ENCODE assay signal across 9 cellular contexts in the genomic region with DNA sequence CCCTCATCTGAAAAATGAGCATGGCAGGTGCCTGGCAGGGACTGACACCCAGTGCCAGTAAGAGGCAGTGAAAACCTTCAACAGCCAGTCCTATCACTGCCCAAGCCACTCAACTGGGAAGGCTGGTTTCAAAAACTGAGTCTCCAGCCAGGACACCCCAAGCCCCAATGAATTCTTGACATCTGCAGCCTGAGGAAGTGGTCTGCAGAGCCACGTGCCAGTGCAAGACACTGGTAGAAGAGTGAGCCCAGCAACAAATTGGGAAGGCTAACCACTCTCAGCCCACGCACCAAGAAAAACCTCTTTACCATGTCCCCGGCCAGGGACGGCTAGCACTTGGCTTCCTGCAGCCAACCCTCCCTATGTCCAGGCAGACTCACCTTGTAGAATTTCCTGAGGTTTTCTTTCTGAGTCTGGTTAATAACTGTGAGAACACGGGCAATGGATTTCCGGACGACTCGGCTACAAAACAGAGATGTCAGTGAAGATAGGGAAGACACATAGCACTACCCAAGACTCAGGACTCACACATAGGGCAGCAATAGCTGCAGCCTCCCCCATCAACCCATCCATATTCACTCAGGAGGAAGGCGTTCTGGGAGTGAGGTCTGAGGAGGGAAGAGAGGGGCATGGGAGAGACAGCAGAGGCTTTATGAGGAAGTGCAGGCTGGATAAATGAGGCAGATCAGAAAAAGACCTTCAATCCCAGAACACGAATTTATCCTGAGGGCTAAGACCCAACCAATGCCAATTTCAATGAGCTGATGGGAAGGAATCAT. TPM values are rescaled to one million over a fixed set of nuclear protein-coding genes. Genes with fewer than 3 reads are reported as not detected.
DNase-seq lines count a peak whose midpoint lies in the region; ATAC-seq and TF ChIP-seq lines count a peak whose summit lies in the region.
"Had no signal": no experiment of that assay in that cellular context is flagged by ENCODE, and none has a peak within 500 bp of the region (broad histone marks: within the 10 kb centered on the region; RNA-seq: fewer than 3 reads in every experiment).

No MANE protein-coding gene starts in this region.

- TF ChIP-seq CTCF in WI38 (IDR thresholded peaks at IDR 0.05; ENCODE audit: low read depth, low read length) (no peak), foreskin keratinocyte (conservative IDR thresholded peaks at IDR 0.05) (no peak)

- peak overlapping the region; percentile 98 for H3K27ac Mint-ChIP-seq in activated CD4-positive, alpha-beta T cell treated with anti-CD3 and anti-CD28 coated beads, Interleukin-2, amount 10 ng/mL, durations not matched to agents 24 days and 14 days
- peak overlapping the region; percentile 83 for H3K27ac Mint-ChIP-seq in stimulated activated memory B cell treated with anti-CD40 and anti-IgM and Interleukin-4, amounts not matched to agents 10 μg/mL and 1 μg/mL and 100 μg/mL, for 72 hours

- DNase-seq in activated CD4-positive, alpha-beta T cell treated with anti-CD3 and anti-CD28 coated beads, Interleukin-2, amount 10 ng/mL, durations not matched to agents 24 days and 14 days, result peak; percentile 55
- DNase-seq in activated CD4-positive, alpha-beta T cell treated with anti-CD3 and anti-CD28 coated beads for 4 hours, result no peak
- DNase-seq in foreskin keratinocyte (no peak), Kasumi-1 (lab: John Stamatoyannopoulos, UW) (no peak), posterior cingulate gyrus (no peak)

- peak overlapping the region; percentile 89 for H3K27ac ChIP-seq in foreskin keratinocyte
- H3K27ac ChIP-seq: neutrophil had no signal

- peaks cover 51% of the 10 kb centered on the region for H3K36me3 Mint-ChIP-seq in activated CD4-positive, alpha-beta T cell treated with anti-CD3 and anti-CD28 coated beads, Interleukin-2, amount 10 ng/mL, durations not matched to agents 24 days and 14 days (ENCODE audit: low read depth)
- peaks cover 43% of the 10 kb centered on the region for H3K36me3 Mint-ChIP-seq in stimulated activated memory B cell treated with anti-CD40 and anti-IgM and Interleukin-4, amounts not matched to agents 10 μg/mL and 1 μg/mL and 100 μg/mL, for 72 hours

- peaks cover 18% of the 10 kb centered on the region for H3K4me1 ChIP-seq in foreskin keratinocyte

- H3K4me3 ChIP-seq in WI38 (ENCODE audit: low read depth, low read length), result peak overlapping the region; percentile 85

- no peaks in the 10 kb centered on the region for H3K9me3 Mint-ChIP-seq in activated CD4-positive, alpha-beta T cell treated with anti-CD3 and anti-CD28 coated beads, Interleukin-2, amount 10 ng/mL, durations not matched to agents 24 days and 14 days
- no peaks in the 10 kb centered on the region for H3K9me3 Mint-ChIP-seq in stimulated activated memory B cell treated with anti-CD40 and anti-IgM and Interleukin-4, amounts not matched to agents 10 μg/mL and 1 μg/mL and 100 μg/mL, for 72 hours

- H3K4me3 Mint-ChIP-seq in activated CD4-positive, alpha-beta T cell treated with anti-CD3 and anti-CD28 coated beads, Interleukin-2, amount 10 ng/mL, durations not matched to agents 24 days and 14 days, result peak overlapping the region; percentile 98
- H3K4me3 Mint-ChIP-seq in stimulated activated memory B cell treated with anti-CD40 and anti-IgM and Interleukin-4, amounts not matched to agents 10 μg/mL and 1 μg/mL and 100 μg/mL, for 72 hours, result peak overlapping the region; percentile 86

- no peaks in the 10 kb centered on the region for H3K27me3 ChIP-seq in foreskin keratinocyte
- H3K27me3 ChIP-seq: neutrophil had no signal

- H3K4me1 Mint-ChIP-seq in activated CD4-positive, alpha-beta T cell treated with anti-CD3 and anti-CD28 coated beads, Interleukin-2, amount 10 ng/mL, durations not matched to agents 24 days and 14 days, result peaks cover 21% of the 10 kb centered on the region
- H3K4me1 Mint-ChIP-seq in stimulated activated memory B cell treated with anti-CD40 and anti-IgM and Interleukin-4, amounts not matched to agents 10 μg/mL and 1 μg/mL and 100 μg/mL, for 72 hours, result peaks cover 58% of the 10 kb centered on the region

- no peak for ATAC-seq in foreskin keratinocyte
- ATAC-seq in stimulated activated memory B cell treated with anti-CD40 and anti-IgM and Interleukin-4, amounts not matched to agents 10 μg/mL and 1 μg/mL and 100 μg/mL, for 72 hours, result no peak
- ATAC-seq in HG02884 (IDR thresholded peaks at IDR 0.05; ENCODE audit: unreplicated experiment), result no peak

- no peaks in the 10 kb centered on the region for H3K27me3 Mint-ChIP-seq in activated CD4-positive, alpha-beta T cell treated with anti-CD3 and anti-CD28 coated beads, Interleukin-2, amount 10 ng/mL, durations not matched to agents 24 days and 14 days
- H3K27me3 Mint-ChIP-seq in stimulated activated memory B cell treated with anti-CD40 and anti-IgM and Interleukin-4, amounts not matched to agents 10 μg/mL and 1 μg/mL and 100 μg/mL, for 72 hours, result no peaks in the 10 kb centered on the region

- intact Hi-C loops in activated CD4-positive, alpha-beta T cell treated with anti-CD3 and anti-CD28 coated beads, Interleukin-2, amount 10 ng/mL, durations not matched to agents 24 days and 14 days (cut with micrococcal nuclease), result loop anchor here (10.0 kb wide), 1 partner anchor 445 kb away; the partner anchor contains the start of gene PSMB7
- intact Hi-C loops in posterior cingulate gyrus (cut with DNase I), result loop anchor here (5.0 to 10.0 kb wide), 3 partner anchors 282 to 515 kb away; partner anchors contain the start of genes PSMB7 and SCAI

RNA-seq across cellular contexts. Expression of gene RPL35, which starts 1.8 kb away (rescaled TPM):
- 1,878 and 1,905 TPM in 2 replicates for total RNA-seq in activated CD4-positive, alpha-beta T cell treated with anti-CD3 and anti-CD28 coated beads, Interleukin-2, amount 10 ng/mL, durations not matched to agents 24 days and 14 days
- 2,922 and 2,928 TPM in 2 replicates for total RNA-seq in foreskin keratinocyte
- polyA plus RNA-seq in foreskin keratinocyte, result 4,502 and 4,687 TPM in 2 replicates

RNA-seq across cellular contexts. Expression of gene ARPC5L, which starts 1.9 kb away (rescaled TPM):
- total RNA-seq in activated CD4-positive, alpha-beta T cell treated with anti-CD3 and anti-CD28 coated beads, Interleukin-2, amount 10 ng/mL, durations not matched to agents 24 days and 14 days, result 99.8 and 103 TPM in 2 replicates
- total RNA-seq in foreskin keratinocyte, result 67.0 and 74.9 TPM in 2 replicates
- polyA plus RNA-seq in foreskin keratinocyte, result 128 and 129 TPM in 2 replicates

RNA-seq across cellular contexts. Expression of gene WDR38, which starts 6.7 kb away (rescaled TPM):
- total RNA-seq in activated CD4-positive, alpha-beta T cell treated with anti-CD3 and anti-CD28 coated beads, Interleukin-2, amount 10 ng/mL, durations not matched to agents 24 days and 14 days, result not detected in 2 replicates
- total RNA-seq in foreskin keratinocyte, result not detected in 2 replicates
- not detected in 2 replicates for polyA plus RNA-seq in foreskin keratinocyte
